In genomic region chr2:158662406-158662805, GRCh38 we compare ENCODE assay signal across 35 cellular contexts.
"Had no signal": no experiment of that assay in that cellular context is flagged by ENCODE, and none has a peak within 500 bp of the region (broad histone marks: within the 10 kb centered on the region; RNA-seq: fewer than 3 reads in every experiment).

No MANE protein-coding gene starts in this region.

- DNase-seq: Karpas-422, Kasumi-1, MG63, MM.1S, MV-4-11, NCI-H1048, NCI-H1092, NCI-H1092 treated with DMSO at 0.1 percent for 48 hours, NCI-H1105, NCI-H1105 treated with DMSO at 0.1 percent for 48 hours, NCI-H1417, NCI-H1417 treated with DMSO at 0.1 percent for 48 hours, NCI-H1436, NCI-H1436 treated with DMSO at 0.1 percent for 48 hours, NCI-H146, NCI-H1694, NCI-H1694 treated with DMSO at 0.1 percent for 48 hours, NCI-H187, NCI-H187 treated with DMSO at 0.1 percent for 48 hours, NCI-H1930, NCI-H2029, NCI-H2029 treated with DMSO at 0.1 percent for 48 hours, NCI-H2081, NCI-H2081 treated with DMSO at 0.1 percent for 48 hours, NCI-H2107, NCI-H2171, NCI-H2171 treated with DMSO at 0.1 percent for 48 hours, NCI-H2227 treated with DMSO at 0.1 percent for 48 hours, NCI-H226, NCI-H345, NCI-H446, NCI-H446 treated with DMSO at 0.1 percent for 48 hours, NCI-H510A, NCI-H510A treated with DMSO at 0.1 percent for 48 hours, NCI-H524 had no signal

- H3K27me3 ChIP-seq: MG63 had no signal

- H3K9me3 ChIP-seq: MG63 had no signal

- H3K4me3 ChIP-seq: MG63 had no signal
